Comparison of ENCODE assay signal across 8 cellular contexts in the genomic region with DNA sequence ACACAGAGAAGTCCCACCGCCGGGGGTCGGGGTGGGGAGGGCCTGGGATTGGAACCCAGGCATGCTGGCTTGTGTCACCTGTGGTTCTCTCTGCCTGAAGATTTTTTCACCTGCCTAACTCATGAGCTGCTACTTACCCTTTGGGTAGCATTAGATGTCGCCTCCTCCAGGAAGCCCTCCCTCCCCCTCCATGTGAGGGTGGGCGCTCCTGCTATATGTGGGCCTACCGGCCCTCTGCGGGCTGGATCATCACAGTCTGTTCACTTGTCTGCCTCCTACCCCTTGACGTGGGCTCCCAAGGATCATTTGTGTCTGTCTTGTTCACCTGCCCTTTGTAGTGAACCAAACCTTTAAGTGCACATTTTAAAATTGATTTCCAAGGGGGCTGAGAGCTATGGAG.
DNase-seq lines count a peak whose midpoint lies in the region; ATAC-seq and TF ChIP-seq lines count a peak whose summit lies in the region.

No MANE protein-coding gene starts in this region.

- H3K9me3 Mint-ChIP-seq in dendritic cell treated with granulocyte-macrophage colony-stimulating factor and Interleukin-4, amounts not matched to agents 40 ng/mL and 50 ng/mL, for 4 days: no peaks in the 10 kb centered on the region
- H3K9me3 Mint-ChIP-seq in neural progenitor cell: no peaks in the 10 kb centered on the region

- peaks cover 11% of the 10 kb centered on the region for H3F3A ChIP-seq in neural progenitor cell (ENCODE audit: low read depth)

- ATAC-seq in aorta (ENCODE audit: low FRiP score) (no peak), HG03045 (IDR thresholded peaks at IDR 0.05; ENCODE audit: unreplicated experiment) (no peak)

- H3K36me3 ChIP-seq in ES-I3 (ENCODE audit: insufficient read depth, low read length) (no peaks in the 10 kb centered on the region), OCI-LY3 (replicated peaks; ENCODE audit: low read depth, low read length) (no peaks in the 10 kb centered on the region), neural progenitor cell (no peaks in the 10 kb centered on the region), aorta (ENCODE audit: control insufficient read depth in 1 of 2, insufficient read depth in 2 of 2, low read length in 1 of 2) (no peaks in the 10 kb centered on the region)

- H3K27ac Mint-ChIP-seq in dendritic cell treated with granulocyte-macrophage colony-stimulating factor and Interleukin-4, amounts not matched to agents 40 ng/mL and 50 ng/mL, for 4 days: peak overlapping the region; percentile 38
- H3K27ac Mint-ChIP-seq in neural progenitor cell: no peak overlapping the region

- no peak overlapping the region for H3K27ac ChIP-seq in OCI-LY3 (ENCODE audit: low read length)
- H3K27ac ChIP-seq in neural progenitor cell: no peak overlapping the region
- H3K27ac ChIP-seq in aorta (ENCODE audit: low read depth in 1 of 2, low read length in 2 of 2): no peak overlapping the region

- H3K4me3 Mint-ChIP-seq in dendritic cell treated with granulocyte-macrophage colony-stimulating factor and Interleukin-4, amounts not matched to agents 40 ng/mL and 50 ng/mL, for 4 days: peak overlapping the region; percentile 61
- H3K4me3 Mint-ChIP-seq in neural progenitor cell: peak overlapping the region; percentile 72

- H3K9me3 ChIP-seq in ES-I3 (ENCODE audit: control insufficient read depth, insufficient read depth, low read length): no peaks in the 10 kb centered on the region
- H3K9me3 ChIP-seq in OCI-LY3 (ENCODE audit: insufficient read depth, low read length): no peaks in the 10 kb centered on the region
- H3K9me3 ChIP-seq in neural progenitor cell (ENCODE audit: low read depth): no peaks in the 10 kb centered on the region
- no peaks in the 10 kb centered on the region for H3K9me3 ChIP-seq in aorta (ENCODE audit: control insufficient read depth, low read length)

- peak overlapping the region; percentile 75 for H3K4me2 ChIP-seq in OCI-LY3 (ENCODE audit: low read length)
- H3K4me2 ChIP-seq in neural progenitor cell: peak overlapping the region; percentile 99

- TF ChIP-seq CTCF in OCI-LY3 (IDR thresholded peaks at IDR 0.05; ENCODE audit: low read depth, low read length) (no peak), neural progenitor cell (IDR thresholded peaks at IDR 0.05) (no peak)

- H3K36me3 Mint-ChIP-seq in dendritic cell treated with granulocyte-macrophage colony-stimulating factor and Interleukin-4, amounts not matched to agents 40 ng/mL and 50 ng/mL, for 4 days (ENCODE audit: low read depth): no peaks in the 10 kb centered on the region
- H3K36me3 Mint-ChIP-seq in neural progenitor cell: no peaks in the 10 kb centered on the region

- peaks cover 21% of the 10 kb centered on the region for H3K4me1 Mint-ChIP-seq in dendritic cell treated with granulocyte-macrophage colony-stimulating factor and Interleukin-4, amounts not matched to agents 40 ng/mL and 50 ng/mL, for 4 days (ENCODE audit: low read depth)
- peaks cover 5% of the 10 kb centered on the region for H3K4me1 Mint-ChIP-seq in neural progenitor cell

- H3K27me3 ChIP-seq in OCI-LY3 (ENCODE audit: low read depth, low read length) (peaks cover 28% of the 10 kb centered on the region), neural progenitor cell (peaks cover 25% of the 10 kb centered on the region), aorta (ENCODE audit: control insufficient read depth in 1 of 2, insufficient read depth in 2 of 2, low read length in 1 of 2) (no peaks in the 10 kb centered on the region)

- peak overlapping the region; percentile 37; the same call in 1 of the 2 replicates for H2AFZ ChIP-seq in OCI-LY3 (ENCODE audit: low read depth, low read length)
- peak overlapping the region; percentile 91 for H2AFZ ChIP-seq in neural progenitor cell (replicated peaks)

- peaks cover 35% of the 10 kb centered on the region for H3K27me3 Mint-ChIP-seq in dendritic cell treated with granulocyte-macrophage colony-stimulating factor and Interleukin-4, amounts not matched to agents 40 ng/mL and 50 ng/mL, for 4 days
- H3K27me3 Mint-ChIP-seq in neural progenitor cell (ENCODE audit: insufficient read depth, low read depth): peaks cover 13% of the 10 kb centered on the region

- intact Hi-C loops in dendritic cell treated with granulocyte-macrophage colony-stimulating factor and Interleukin-4, amounts not matched to agents 40 ng/mL and 50 ng/mL, for 4 days (cut with micrococcal nuclease): loop anchor here (1.0 to 5.0 kb wide), 3 partner anchors 35 to 235 kb away; no protein-coding TSS in a partner anchor
- intact Hi-C loops in aorta (cut with DNase I): loop anchor here (1.0 to 5.0 kb wide), 4 partner anchors 105 to 385 kb away; partner anchors contain the start of gene SEC14L1 (in 1 of the 2)

- H4K20me1 ChIP-seq in OCI-LY3 (ENCODE audit: insufficient read depth, low read length) (no peaks in the 10 kb centered on the region), neural progenitor cell (ENCODE audit: low read depth) (no peaks in the 10 kb centered on the region)

- H3K4me1 ChIP-seq in ES-I3 (ENCODE audit: insufficient read depth, low read length) (no peaks in the 10 kb centered on the region; the same call in 1 of the 2 replicates), OCI-LY3 (ENCODE audit: low read length) (no peaks in the 10 kb centered on the region), neural progenitor cell (no peaks in the 10 kb centered on the region), aorta (ENCODE audit: control insufficient read depth in 1 of 2, insufficient read depth in 2 of 2, low read length in 2 of 2) (no peaks in the 10 kb centered on the region)

- DNase-seq in neural progenitor cell (ENCODE audit: low spot score) (no peak), NCI-H82 treated with DMSO at 0.1 percent for 48 hours (lab: John Stamatoyannopoulos, UW; ENCODE audit: unreplicated experiment) (no peak), aorta (no peak), AML-193 (lab: John Stamatoyannopoulos, UW) (no peak)

- peak overlapping the region; percentile 59; the same call in 1 of the 2 replicates for H3K9ac ChIP-seq in ES-I3 (ENCODE audit: low read depth, low read length)
- H3K9ac ChIP-seq in OCI-LY3 (ENCODE audit: low read length): no peak overlapping the region
- no peak overlapping the region for H3K9ac ChIP-seq in neural progenitor cell

- WGBS in aorta, 2 donors: 47% methylated on average over 8 of the region's 8 CpGs

- H3K79me2 ChIP-seq in OCI-LY3 (ENCODE audit: low read length) (no peaks in the 10 kb centered on the region), neural progenitor cell (ENCODE audit: low read depth) (no peaks in the 10 kb centered on the region)

- H3K4me3 ChIP-seq in OCI-LY3 (ENCODE audit: low read length): peak overlapping the region; percentile 79
- peak overlapping the region; percentile 68 for H3K4me3 ChIP-seq in neural progenitor cell
- no peak overlapping the region for H3K4me3 ChIP-seq in aorta (ENCODE audit: low read length in 2 of 2)

Comparison
In these comparisons a context has a peak if more than half of its experiments do, and no peak if none do; other contexts are left out.
1. H3K4me3 ChIP-seq: peak in OCI-LY3 (single experiment) and neural progenitor cell (single experiment); none in aorta (0 of 2).